In the genomic region with DNA sequence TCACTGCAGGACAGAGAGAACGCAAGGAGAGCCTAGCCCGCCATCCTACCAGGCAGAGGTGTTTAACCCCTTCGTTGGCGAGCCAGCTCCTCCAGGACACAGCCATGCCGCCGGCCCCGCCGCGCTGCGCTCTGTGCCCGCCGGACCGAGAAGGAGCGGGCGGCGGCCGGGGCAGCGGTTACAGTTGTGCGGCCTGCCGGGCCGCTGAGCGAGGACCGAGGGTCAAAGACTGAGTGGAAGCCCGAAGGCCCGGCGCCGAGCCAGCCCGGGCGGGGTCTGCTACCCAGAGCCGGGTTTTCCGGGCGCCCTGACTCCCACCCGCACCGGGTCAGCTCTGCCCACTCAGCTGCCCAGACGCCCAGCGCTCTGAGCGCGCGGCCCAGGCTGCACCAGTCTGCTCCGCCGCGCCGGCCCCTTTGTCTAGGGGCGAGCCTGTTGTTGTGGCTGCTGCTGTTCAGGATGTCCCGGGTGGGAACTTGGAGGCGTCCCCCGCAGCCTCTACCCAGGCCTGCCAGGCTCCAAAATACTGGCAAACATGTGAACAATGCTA, we compare ENCODE assay signal across 2 cellular contexts.
TF ChIP-seq lines count a peak whose summit lies in the region.

Gene NOX4 (minus strand): TSS at position 235 of the 550 bp plus-strand sequence. CDS start 129 bp downstream, at position 106.

TF ChIP-seq in Ishikawa, 13 proteins besides CTCF, POLR2A, EP300 and RAD21 (continued from another document):
- no peak for TF ChIP-seq REST (IDR thresholded peaks at IDR 0.05; ENCODE audit: low read depth)
- TF ChIP-seq TEAD4 (IDR thresholded peaks at IDR 0.05): no peak
- no peak for TF ChIP-seq USF1 (IDR thresholded peaks at IDR 0.05)
- no peak for TF ChIP-seq CEBPB (IDR thresholded peaks at IDR 0.05)
- no peak for TF ChIP-seq EGR1 (IDR thresholded peaks at IDR 0.05)
- no peak for TF ChIP-seq CREB1 (IDR thresholded peaks at IDR 0.05; ENCODE audit: low read depth)
TF ChIP-seq in Ishikawa: peak in this region for 1.

TF ChIP-seq in liver, 16 proteins besides CTCF, POLR2A, EP300 and RAD21 (continued from another document):
- no peak for TF ChIP-seq ZBTB33 (IDR thresholded peaks at IDR 0.05)
- no peak for TF ChIP-seq EGR1 (IDR thresholded peaks at IDR 0.05; ENCODE audit: low read depth in 2 of 2)
TF ChIP-seq in liver: peak in this region for 1.
